In the genomic region with DNA sequence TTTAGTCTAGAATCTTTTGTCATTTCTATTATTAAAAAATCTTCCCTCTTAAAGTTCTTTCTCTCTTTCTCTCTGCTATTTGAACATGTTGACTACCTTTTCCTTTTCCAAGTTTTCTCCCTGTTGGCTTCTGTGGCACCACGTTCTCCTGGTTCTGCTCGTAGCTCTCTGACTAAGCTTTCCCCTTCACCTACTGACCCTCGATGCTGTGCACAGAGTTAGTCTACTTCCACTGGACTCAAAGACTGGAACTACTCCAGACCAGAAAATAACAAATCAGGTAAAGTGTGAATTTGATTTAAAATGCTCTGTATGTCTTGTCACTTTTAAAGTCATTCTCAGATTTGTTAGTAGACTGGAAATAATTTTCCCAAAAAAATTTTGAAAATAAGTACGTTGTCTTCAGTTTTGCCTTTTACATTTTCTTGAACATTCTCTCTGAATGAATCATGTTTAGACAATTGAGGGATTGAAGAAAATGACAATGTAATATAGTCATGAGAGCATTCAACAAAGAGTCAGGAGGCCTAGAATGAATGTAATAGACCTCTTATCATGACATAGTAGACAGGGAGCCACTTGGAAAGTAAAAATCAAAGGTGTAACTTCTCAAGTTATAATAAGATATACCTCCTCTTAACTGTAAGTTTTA, we compare ENCODE assay signal across 15 cellular contexts. TPM values are rescaled to one million over a fixed set of nuclear protein-coding genes. Genes with fewer than 3 reads are reported as not detected.
DNase-seq lines count a peak whose midpoint lies in the region; ATAC-seq, FAIRE-seq and TF ChIP-seq lines count a peak whose summit lies in the region.
"Had no signal": no experiment of that assay in that cellular context is flagged by ENCODE, and none has a peak within 500 bp of the region (broad histone marks: within the 10 kb centered on the region; RNA-seq: fewer than 3 reads in every experiment).

No MANE protein-coding gene starts in this region.

- H3K4me3 ChIP-seq in fibroblast of mammary gland (ENCODE audit: control insufficient read depth, low read depth, low read length) (no peak overlapping the region), subcutaneous abdominal adipose tissue (ENCODE audit: low read depth in 1 of 5, low read length in 5 of 5) (no peak overlapping the region), left ventricle myocardium inferior (no peak overlapping the region)
- H3K4me3 ChIP-seq: Peyer's patch had no signal

- H3K27ac ChIP-seq in subcutaneous abdominal adipose tissue (ENCODE audit: low read depth, low read length) (peak overlapping the region; percentile 58), left ventricle myocardium inferior (replicated peaks) (no peak overlapping the region)
- H3K27ac ChIP-seq: Peyer's patch had no signal

- H3K9me3 ChIP-seq in subcutaneous abdominal adipose tissue (ENCODE audit: control insufficient read depth in 5 of 5, low read length in 5 of 5) (no peaks in the 10 kb centered on the region), left ventricle myocardium inferior (replicated peaks) (no peaks in the 10 kb centered on the region)
- H3K9me3 ChIP-seq: Peyer's patch had no signal

- peak; percentile 27 for ATAC-seq in HG02885 (IDR thresholded peaks at IDR 0.05; ENCODE audit: poor library complexity, unreplicated experiment)
- ATAC-seq: activated T-cell treated with anti-CD3 and anti-CD28 coated beads, Interleukin-2, amount 50 U/mL, for 72 hours had no signal

- FAIRE-seq in GM12892 (lab: Jason Lieb, UNC), result no peak
- FAIRE-seq: bronchial epithelial cell, endometrium had no signal

- H3K36me3 ChIP-seq in subcutaneous abdominal adipose tissue (ENCODE audit: control insufficient read depth in 5 of 5, insufficient read depth in 5 of 5, low read length in 5 of 5) (peaks cover 47 to 73% (median 58%) of the 10 kb centered on the region in 5 donors), left ventricle myocardium inferior (peaks cover 100% of the 10 kb centered on the region)

- DNase-seq in activated T-helper 1 cell treated with anti-CD3 and anti-CD28 coated beads, Interleukin-12 subunit alpha, Interleukin-12 subunit beta, Interleukin-2, Interleukin-4 antibody, amounts not matched to agents 30 ng/mL and 10 ng/mL and 1 ng/mL, durations not matched to agents 14 hours and 24 hours and 36 hours (ENCODE audit: low spot score), result no peak
- DNase-seq in fibroblast of mammary gland (ENCODE audit: low read depth) (peak; percentile 60), left ventricle myocardium inferior (no peak), GM12892 (ENCODE audit: insufficient read length) (no peak)
- no peak for DNase-seq in T-helper 2 cell treated with Interferon-gamma antibody and Interleukin-4, amounts not matched to agents 5 μg/mL and 100 μg/mL, for 36 hours (ENCODE audit: low spot score)
- DNase-seq: activated CD4-positive, alpha-beta T cell treated with anti-CD3 and anti-CD28 coated beads, Interleukin-2, amount 10 ng/mL, durations not matched to agents 7 days and 5 days; activated T-cell treated with anti-CD3 and anti-CD28 coated beads, Interleukin-2, amount 50 U/mL, for 72 hours; NCI-H1417; NCI-H524; Peyer's patch had no signal

- H3K4me1 ChIP-seq in subcutaneous abdominal adipose tissue (ENCODE audit: control insufficient read depth in 5 of 5, insufficient read depth in 5 of 5, low read length in 5 of 5), result peaks cover 0 to 9% (median 3%) of the 10 kb centered on the region in 5 donors
- no peaks in the 10 kb centered on the region for H3K4me1 ChIP-seq in left ventricle myocardium inferior

- peaks cover 38% of the 10 kb centered on the region for H3K36me3 Mint-ChIP-seq in activated T-helper 1 cell treated with anti-CD3 and anti-CD28 coated beads, Interleukin-12 subunit alpha, Interleukin-12 subunit beta, Interleukin-2, Interleukin-4 antibody, amounts not matched to agents 30 ng/mL and 10 ng/mL and 1 ng/mL, durations not matched to agents 14 hours and 24 hours and 36 hours (ENCODE audit: low read depth)
- H3K36me3 Mint-ChIP-seq in T-helper 2 cell treated with Interferon-gamma antibody and Interleukin-4, amounts not matched to agents 5 μg/mL and 100 μg/mL, for 36 hours (ENCODE audit: low read depth), result peaks cover 45% of the 10 kb centered on the region

- peak overlapping the region; percentile 54 for H3K27ac Mint-ChIP-seq in activated T-helper 1 cell treated with anti-CD3 and anti-CD28 coated beads, Interleukin-12 subunit alpha, Interleukin-12 subunit beta, Interleukin-2, Interleukin-4 antibody, amounts not matched to agents 30 ng/mL and 10 ng/mL and 1 ng/mL, durations not matched to agents 14 hours and 24 hours and 36 hours
- H3K27ac Mint-ChIP-seq in T-helper 2 cell treated with Interferon-gamma antibody and Interleukin-4, amounts not matched to agents 5 μg/mL and 100 μg/mL, for 36 hours, result no peak overlapping the region
- H3K27ac Mint-ChIP-seq: activated T-cell treated with anti-CD3 and anti-CD28 coated beads, Interleukin-2, amount 50 U/mL, for 72 hours; stimulated activated naive CD8-positive, alpha-beta T cell treated with anti-CD3 and anti-CD28 coated beads, Interleukin-15, Interleukin-2, amounts not matched to agents 100 ng/mL and 50 ng/mL, for 24 hours had no signal

- H3K9ac ChIP-seq in subcutaneous abdominal adipose tissue (ENCODE audit: low read length in 5 of 5), result no peak overlapping the region

- TF ChIP-seq CTCF in fibroblast of mammary gland (conservative IDR thresholded peaks at IDR 0.05; ENCODE audit: control insufficient read depth, insufficient read depth, low read depth, low read length) (no peak), left ventricle myocardium inferior (IDR thresholded peaks at IDR 0.05; ENCODE audit: borderline replicate concordance) (no peak)

- H3K27me3 Mint-ChIP-seq in activated T-helper 1 cell treated with anti-CD3 and anti-CD28 coated beads, Interleukin-12 subunit alpha, Interleukin-12 subunit beta, Interleukin-2, Interleukin-4 antibody, amounts not matched to agents 30 ng/mL and 10 ng/mL and 1 ng/mL, durations not matched to agents 14 hours and 24 hours and 36 hours (ENCODE audit: insufficient read depth), result no peaks in the 10 kb centered on the region
- no peaks in the 10 kb centered on the region for H3K27me3 Mint-ChIP-seq in T-helper 2 cell treated with Interferon-gamma antibody and Interleukin-4, amounts not matched to agents 5 μg/mL and 100 μg/mL, for 36 hours (ENCODE audit: low read depth)
- H3K27me3 Mint-ChIP-seq: activated CD4-positive, alpha-beta T cell treated with anti-CD3 and anti-CD28 coated beads, Interleukin-2, amount 10 ng/mL, durations not matched to agents 7 days and 5 days; stimulated activated naive CD8-positive, alpha-beta T cell treated with anti-CD3 and anti-CD28 coated beads, Interleukin-15, Interleukin-2, amounts not matched to agents 100 ng/mL and 50 ng/mL, for 24 hours had no signal

- no peaks in the 10 kb centered on the region for H3K4me1 Mint-ChIP-seq in activated T-helper 1 cell treated with anti-CD3 and anti-CD28 coated beads, Interleukin-12 subunit alpha, Interleukin-12 subunit beta, Interleukin-2, Interleukin-4 antibody, amounts not matched to agents 30 ng/mL and 10 ng/mL and 1 ng/mL, durations not matched to agents 14 hours and 24 hours and 36 hours (ENCODE audit: low read depth)
- no peaks in the 10 kb centered on the region for H3K4me1 Mint-ChIP-seq in T-helper 2 cell treated with Interferon-gamma antibody and Interleukin-4, amounts not matched to agents 5 μg/mL and 100 μg/mL, for 36 hours (ENCODE audit: low read depth)
- H3K4me1 Mint-ChIP-seq: activated CD4-positive, alpha-beta T cell treated with anti-CD3 and anti-CD28 coated beads, Interleukin-2, amount 10 ng/mL, durations not matched to agents 7 days and 5 days had no signal

- intact Hi-C loops in activated T-helper 1 cell treated with anti-CD3 and anti-CD28 coated beads, Interleukin-12 subunit alpha, Interleukin-12 subunit beta, Interleukin-2, Interleukin-4 antibody, amounts not matched to agents 30 ng/mL and 10 ng/mL and 1 ng/mL, durations not matched to agents 14 hours and 24 hours and 36 hours (cut with micrococcal nuclease), result no loop called here
- intact Hi-C loops in left ventricle myocardium inferior (cut with micrococcal nuclease), result no loop called here

- no peak overlapping the region for H3K4me3 Mint-ChIP-seq in activated T-helper 1 cell treated with anti-CD3 and anti-CD28 coated beads, Interleukin-12 subunit alpha, Interleukin-12 subunit beta, Interleukin-2, Interleukin-4 antibody, amounts not matched to agents 30 ng/mL and 10 ng/mL and 1 ng/mL, durations not matched to agents 14 hours and 24 hours and 36 hours
- no peak overlapping the region for H3K4me3 Mint-ChIP-seq in T-helper 2 cell treated with Interferon-gamma antibody and Interleukin-4, amounts not matched to agents 5 μg/mL and 100 μg/mL, for 36 hours
- H3K4me3 Mint-ChIP-seq: activated CD4-positive, alpha-beta T cell treated with anti-CD3 and anti-CD28 coated beads, Interleukin-2, amount 10 ng/mL, durations not matched to agents 7 days and 5 days; activated T-cell treated with anti-CD3 and anti-CD28 coated beads, Interleukin-2, amount 50 U/mL, for 72 hours; stimulated activated naive CD8-positive, alpha-beta T cell treated with anti-CD3 and anti-CD28 coated beads, Interleukin-15, Interleukin-2, amounts not matched to agents 100 ng/mL and 50 ng/mL, for 24 hours had no signal

- no peaks in the 10 kb centered on the region for H3K9me3 Mint-ChIP-seq in activated T-helper 1 cell treated with anti-CD3 and anti-CD28 coated beads, Interleukin-12 subunit alpha, Interleukin-12 subunit beta, Interleukin-2, Interleukin-4 antibody, amounts not matched to agents 30 ng/mL and 10 ng/mL and 1 ng/mL, durations not matched to agents 14 hours and 24 hours and 36 hours
- no peaks in the 10 kb centered on the region for H3K9me3 Mint-ChIP-seq in T-helper 2 cell treated with Interferon-gamma antibody and Interleukin-4, amounts not matched to agents 5 μg/mL and 100 μg/mL, for 36 hours
- H3K9me3 Mint-ChIP-seq: activated CD4-positive, alpha-beta T cell treated with anti-CD3 and anti-CD28 coated beads, Interleukin-2, amount 10 ng/mL, durations not matched to agents 7 days and 5 days; activated T-cell treated with anti-CD3 and anti-CD28 coated beads, Interleukin-2, amount 50 U/mL, for 72 hours; stimulated activated naive CD8-positive, alpha-beta T cell treated with anti-CD3 and anti-CD28 coated beads, Interleukin-15, Interleukin-2, amounts not matched to agents 100 ng/mL and 50 ng/mL, for 24 hours had no signal

- TF ChIP-seq POLR2A in GM12892 (IDR thresholded peaks at IDR 0.05; ENCODE audit: low read depth, low read length), result no peak

- no peaks in the 10 kb centered on the region for H3K27me3 ChIP-seq in subcutaneous abdominal adipose tissue (ENCODE audit: control insufficient read depth in 5 of 5, insufficient read depth in 4 of 5, low read length in 5 of 5)
- H3K27me3 ChIP-seq in left ventricle myocardium inferior (ENCODE audit: low read depth), result no peaks in the 10 kb centered on the region
- H3K27me3 ChIP-seq: Peyer's patch had no signal

RNA-seq across cellular contexts. Expression of a gene that starts 25.3 kb away (rescaled TPM):
- total RNA-seq in activated T-helper 1 cell treated with anti-CD3 and anti-CD28 coated beads, Interleukin-12 subunit alpha, Interleukin-12 subunit beta, Interleukin-2, Interleukin-4 antibody, amounts not matched to agents 30 ng/mL and 10 ng/mL and 1 ng/mL, durations not matched to agents 14 hours and 24 hours and 36 hours, result 51.6 and 54.2 TPM in 2 replicates
- 76.0 TPM for total RNA-seq in left ventricle myocardium inferior
- 15.9 TPM for polyA plus RNA-seq in GM12892 (2012; ENCODE audit: missing spikeins)
